Comparison of ENCODE assay signal across 8 cellular contexts in genomic region chr19:55643003-55643732, GRCh38. TPM values are rescaled to one million over a fixed set of nuclear protein-coding genes. Genes with fewer than 3 reads are reported as not detected.
DNase-seq lines count a peak whose midpoint lies in the region; ATAC-seq lines count a peak whose summit lies in the region.

ZNF581 (plus strand) TSS chr19:55643649; CDS start chr19:55644572, 923 bp downstream.

- DNase-seq in GM03348 (ENCODE audit: low spot score) (peak; percentile 87), NOMO-1 treated with DMSO at 0.1 percent for 48 hours (lab: John Stamatoyannopoulos, UW; ENCODE audit: unreplicated experiment) (peak; percentile 69), medulla oblongata (ENCODE audit: extremely low spot score) (peak; percentile 58)
- peak; percentile 54 to 66 (median 64) for DNase-seq in effector memory CD4-positive, alpha-beta T cell
- peak in 2 of 3 experiments; percentile 64 to 75 for DNase-seq in stimulated activated CD4-positive, alpha-beta T cell treated with anti-CD3 and anti-CD28 coated beads, TNF-alpha, amount 100 ng/mL, for 4 hours (ENCODE audit: low read depth in 3 of 3)

- peaks cover 41% of the 10 kb centered on the region for H3K4me1 ChIP-seq in effector memory CD4-positive, alpha-beta T cell (ENCODE audit: control insufficient read depth, insufficient read depth, low read length, poor library complexity, severe bottlenecking)

- peaks cover 9% of the 10 kb centered on the region for H3K36me3 ChIP-seq in effector memory CD4-positive, alpha-beta T cell (ENCODE audit: control insufficient read depth, insufficient read depth, low read length)

- H3K27ac ChIP-seq in effector memory CD4-positive, alpha-beta T cell (ENCODE audit: insufficient read depth, low read length, poor library complexity, severe bottlenecking) = peak within 1 kb of the TSS; percentile 84

- CTCF ChIA-PET in activated CD8-positive, alpha-beta memory T cell treated with anti-CD3 and anti-CD28 coated beads for 36 hours (lab: Charles Lee) = interaction anchor here (0.9 to 4.1 kb wide), 7 partner anchors 10 to 139 kb away, joined by 3 to 26 read pairs (median 5); partner anchors contain the start of genes U2AF2 and ZNF865

- H3K27me3 ChIP-seq in effector memory CD4-positive, alpha-beta T cell (replicated peaks; ENCODE audit: control insufficient read depth, insufficient read depth, low read length, poor library complexity, severe bottlenecking) = no peaks in the 10 kb centered on the region

- POLR2A ChIA-PET in activated CD8-positive, alpha-beta memory T cell treated with anti-CD3 and anti-CD28 coated beads for 36 hours (lab: Charles Lee) = interaction anchor here (1.0 to 1.5 kb wide), 7 partner anchors 12 to 387 kb away, joined by 3 to 5 read pairs (median 4); partner anchors contain the start of genes FIZ1, U2AF2, ZNF524 and ZNF784

- peak within 1 kb of the TSS; percentile 76 for H3K4me3 ChIP-seq in effector memory CD4-positive, alpha-beta T cell (ENCODE audit: insufficient read depth, low read depth, low read length, poor library complexity, severe bottlenecking)

- no peaks in the 10 kb centered on the region for H3K9me3 ChIP-seq in effector memory CD4-positive, alpha-beta T cell (ENCODE audit: control insufficient read depth, low read length)

- ATAC-seq in HG03354 (IDR thresholded peaks at IDR 0.05; ENCODE audit: poor library complexity, severe bottlenecking, unreplicated experiment) = peak; percentile 44
- no peak for ATAC-seq in GM21576 (IDR thresholded peaks at IDR 0.05; ENCODE audit: unreplicated experiment)

RNA-seq across cellular contexts. Expression of gene ZNF581, which starts in this region (rescaled TPM):
- total RNA-seq in activated CD8-positive, alpha-beta memory T cell treated with anti-CD3 and anti-CD28 coated beads for 36 hours = 10 to 100 TPM; 32.6 to 33.6 TPM
